20 cellular contexts compared by ENCODE assay signal in the genomic region with DNA sequence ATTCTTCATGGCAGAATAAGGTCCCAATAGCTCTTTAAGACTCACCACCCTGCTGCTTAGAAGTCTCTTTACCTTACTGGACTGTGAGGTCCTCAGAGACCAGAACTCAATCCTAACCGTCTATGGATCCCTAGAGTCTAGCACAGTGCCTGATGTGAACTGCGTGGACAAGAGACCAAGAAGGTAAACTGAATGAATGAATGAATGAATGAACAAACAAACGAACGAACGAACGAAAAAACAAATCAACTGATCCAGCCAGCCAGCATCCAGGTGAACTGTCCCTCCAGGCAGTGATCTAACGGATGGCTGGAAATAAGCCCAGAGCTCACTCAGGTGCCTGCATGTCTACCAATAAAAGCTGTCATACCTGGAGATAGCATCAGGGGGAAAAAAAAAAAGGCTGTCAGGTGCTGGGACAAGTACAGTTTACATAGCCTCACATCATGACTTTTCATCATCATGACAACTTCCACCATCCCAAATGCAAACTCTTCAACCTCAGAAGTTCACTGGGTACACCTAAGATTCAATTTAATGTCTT.
"Had no signal": no experiment of that assay in that cellular context is flagged by ENCODE, and none has a peak within 500 bp of the region (broad histone marks: within the 10 kb centered on the region; RNA-seq: fewer than 3 reads in every experiment).

No MANE protein-coding gene starts in this region.

- ATAC-seq: activated naive CD4-positive, alpha-beta T cell treated with anti-CD3 and anti-CD28 coated beads, Interleukin-2, amount 50 U/mL, for 72 hours; effector memory CD8-positive, alpha-beta T cell; left ventricle myocardium superior; stimulated activated memory B cell treated with anti-CD40 and anti-IgM and Interleukin-4, amounts not matched to agents 10 μg/mL and 1 μg/mL and 100 μg/mL, for 72 hours; WTC11 had no signal

- H3K27me3 ChIP-seq: esophagus muscularis mucosa, sigmoid colon, stomach, suprapubic skin, tibial nerve, uterus had no signal

- H3K27ac ChIP-seq: sigmoid colon, stomach, suprapubic skin, tibial nerve, uterus had no signal

- H3K36me3 ChIP-seq: esophagus muscularis mucosa, sigmoid colon, stomach, suprapubic skin, uterus had no signal

- H3K4me2 ChIP-seq: smooth muscle cell had no signal

- H3K4me3 ChIP-seq: esophagus muscularis mucosa, sigmoid colon, smooth muscle cell, stomach, suprapubic skin, tibial nerve, uterus had no signal

- FAIRE-seq: frontal cortex had no signal

- H3K9me3 ChIP-seq: esophagus muscularis mucosa, sigmoid colon, stomach, suprapubic skin, tibial nerve, uterus had no signal

- DNase-seq: activated T-cell treated with anti-CD3 and anti-CD28 coated beads, Interleukin-2, amount 50 U/mL, for 1 hour; aorta; caudate nucleus; effector memory CD8-positive, alpha-beta T cell; hypothalamus; left ventricle myocardium superior; nephron progenitor cell; nucleus accumbens; sigmoid colon; stimulated activated CD4-positive, alpha-beta T cell treated with anti-CD3 and anti-CD28 coated beads, Interleukin-15, amount 100 ng/mL, for 24 hours; stomach; uterus had no signal
